In genomic region chr1:165353731-165354671, GRCh38 we compare ENCODE assay signal across 20 cellular contexts. TPM values are rescaled to one million over a fixed set of nuclear protein-coding genes. Genes with fewer than 3 reads are reported as not detected.
DNase-seq lines count a peak whose midpoint lies in the region; ATAC-seq and TF ChIP-seq lines count a peak whose summit lies in the region.
"Had no signal": no experiment of that assay in that cellular context is flagged by ENCODE, and none has a peak within 500 bp of the region (broad histone marks: within the 10 kb centered on the region; RNA-seq: fewer than 3 reads in every experiment).

No MANE protein-coding gene starts in this region.

- H3K4me1 Mint-ChIP-seq in WTC11 = peaks cover 68% of the 10 kb centered on the region

- no peaks in the 10 kb centered on the region for H3K36me3 ChIP-seq in cardiac muscle cell
- H3K36me3 ChIP-seq in iPS-20b (ENCODE audit: insufficient read depth, low read depth, low read length) = no peaks in the 10 kb centered on the region
- H3K36me3 ChIP-seq in smooth muscle cell (ENCODE audit: low read depth) = no peaks in the 10 kb centered on the region
- no peaks in the 10 kb centered on the region for H3K36me3 ChIP-seq in GM23248 (ENCODE audit: low read depth)
- H3K36me3 ChIP-seq: right atrium auricular region, thoracic aorta had no signal

- in situ Hi-C loops in GM23248 (cut with MboI) = no loop called here

- CTCF ChIA-PET in WTC11 (lab: Charles Lee) = interaction anchor here (0.9 to 7.9 kb wide), 3 partner anchors 14 to 96 kb away, joined by 3 to 137 read pairs (median 5); no protein-coding TSS in a partner anchor

- H3F3A ChIP-seq in smooth muscle cell (ENCODE audit: low read depth) (no peaks in the 10 kb centered on the region), GM23248 (ENCODE audit: insufficient read depth) (no peaks in the 10 kb centered on the region)

- H3K9me2 ChIP-seq in GM23248 (ENCODE audit: insufficient read depth) = no peaks in the 10 kb centered on the region

- H3K27ac ChIP-seq in cardiac muscle cell (no peak overlapping the region), right cardiac atrium (ENCODE audit: low read length) (no peak overlapping the region), iPS-20b (ENCODE audit: low read length) (no peak overlapping the region), smooth muscle cell (ENCODE audit: low read depth) (no peak overlapping the region), GM23248 (no peak overlapping the region)
- H3K27ac ChIP-seq: right atrium auricular region, thoracic aorta had no signal

- peaks cover 99% of the 10 kb centered on the region for H3K27me3 Mint-ChIP-seq in WTC11 (ENCODE audit: low read depth)

- H3K4me2 ChIP-seq in smooth muscle cell (peak overlapping the region; percentile 81), GM23248 (ENCODE audit: unreplicated experiment) (no peak overlapping the region)

- ATAC-seq in right cardiac atrium (no peak), WTC11 (0 out of 2 replicates have a peak, but pooled peaks have one; percentile 0)
- ATAC-seq: T-helper 17 cell had no signal

- H3K27me3 ChIP-seq in cardiac muscle cell (peaks cover 100% of the 10 kb centered on the region), right cardiac atrium (ENCODE audit: control insufficient read depth, insufficient read depth) (no peaks in the 10 kb centered on the region), iPS-20b (ENCODE audit: insufficient read depth, low read length) (peaks cover 100% of the 10 kb centered on the region), smooth muscle cell (ENCODE audit: low read depth) (peaks cover 100% of the 10 kb centered on the region), GM23248 (replicated peaks; ENCODE audit: insufficient read depth) (peaks cover 91% of the 10 kb centered on the region)

- WGBS in right cardiac atrium = 6% methylated on average over 52 of the region's 52 CpGs
- 4% methylated on average over 52 of the region's 52 CpGs for WGBS in smooth muscle cell (ENCODE audit: low lambda C conversion rate)
- WGBS in GM23248 (ENCODE audit: low coverage in 1 of 2, low lambda C conversion rate in 2 of 2, missing lambda C conversion rate in 2 of 2), 2 experiments = 26 to 31% methylated on average over 51 to 52 of the region's 52 CpGs

- TF ChIP-seq CTCF in cardiac muscle cell (IDR thresholded peaks at IDR 0.05; ENCODE audit: low read depth, low read length) (no peak), WTC11 (IDR thresholded peaks at IDR 0.05) (no peak), smooth muscle cell (IDR thresholded peaks at IDR 0.05; ENCODE audit: borderline replicate concordance, insufficient read depth, poor library complexity, severe bottlenecking) (no peak)

- H2AFZ ChIP-seq in smooth muscle cell (ENCODE audit: low read depth) = no peak overlapping the region
- no peak overlapping the region for H2AFZ ChIP-seq in GM23248

- H3K36me3 Mint-ChIP-seq in WTC11 = no peaks in the 10 kb centered on the region

- no peaks in the 10 kb centered on the region for H3K79me2 ChIP-seq in smooth muscle cell (ENCODE audit: low read depth)
- no peaks in the 10 kb centered on the region for H3K79me2 ChIP-seq in GM23248 (ENCODE audit: insufficient read depth)

- peak overlapping the region; percentile 69 for H3K4me3 Mint-ChIP-seq in WTC11

- H3K9ac ChIP-seq in iPS-20b (ENCODE audit: low read depth, low read length) = no peak overlapping the region
- no peak overlapping the region for H3K9ac ChIP-seq in smooth muscle cell (ENCODE audit: low read depth)
- no peak overlapping the region for H3K9ac ChIP-seq in GM23248

- DNase-seq in cardiac muscle cell (ENCODE audit: low read depth in 1 of 2, low spot score in 1 of 2) (peak in 1 of 2 donors; percentile 34), right cardiac atrium (no peak), WTC11 (ENCODE audit: low spot score) (peak; percentile 46), smooth muscle cell (lab: John Stamatoyannopoulos, UW; ENCODE audit: unreplicated experiment) (no peak), DMS114 treated with DMSO at 0.1 percent for 48 hours (lab: John Stamatoyannopoulos, UW; ENCODE audit: unreplicated experiment) (no peak), NCI-H1694 (lab: John Stamatoyannopoulos, UW) (no peak), GM23248 (no peak)
- DNase-seq: activated CD4-positive, CD25-positive, alpha-beta regulatory T cell treated with anti-CD3 and anti-CD28 coated beads, Interleukin-2, amount 50 U/mL, for 72 hours; Caco-2; central memory CD4-positive, alpha-beta T cell; effector CD4-positive, alpha-beta T cell; NCI-H1694 treated with DMSO at 0.1 percent for 48 hours; NCI-H446 treated with DMSO at 0.1 percent for 48 hours; stimulated activated CD4-positive, alpha-beta T cell treated with anti-CD3 and anti-CD28 coated beads, Interleukin-1b, Interleukin-23, amount 100 ng/mL, for 48 hours; T-helper 17 cell had no signal

- POLR2A ChIA-PET in WTC11 (lab: Charles Lee) = no interaction called here

- H3K4me3 ChIP-seq in cardiac muscle cell (peak overlapping the region; percentile 0), right cardiac atrium (ENCODE audit: low read length) (no peak overlapping the region), iPS-20b (ENCODE audit: low read length) (peak overlapping the region; percentile 65), smooth muscle cell (peak overlapping the region; percentile 26), GM23248 (no peak overlapping the region)
- H3K4me3 ChIP-seq: lung, right atrium auricular region, thoracic aorta had no signal

- no peak overlapping the region for H3K27ac Mint-ChIP-seq in WTC11
- H3K27ac Mint-ChIP-seq: T-helper 17 cell had no signal

- H3K9me3 ChIP-seq in cardiac muscle cell (ENCODE audit: low read depth) (no peaks in the 10 kb centered on the region), right cardiac atrium (ENCODE audit: control insufficient read depth, low read length) (no peaks in the 10 kb centered on the region), iPS-20b (ENCODE audit: insufficient read depth, low read depth, low read length) (no peaks in the 10 kb centered on the region), smooth muscle cell (replicated peaks; ENCODE audit: low read depth) (no peaks in the 10 kb centered on the region), GM23248 (ENCODE audit: low read depth) (no peaks in the 10 kb centered on the region)
- H3K9me3 ChIP-seq: Caco-2, right atrium auricular region, thoracic aorta had no signal

- no peaks in the 10 kb centered on the region for H3K9me3 Mint-ChIP-seq in WTC11

- intact Hi-C loops in right cardiac atrium (cut with DNase I) = no loop called here

- H3K4me1 ChIP-seq in cardiac muscle cell (ENCODE audit: low read depth) = peaks cover 29% of the 10 kb centered on the region
- peaks cover 10% of the 10 kb centered on the region for H3K4me1 ChIP-seq in right cardiac atrium (ENCODE audit: control insufficient read depth, insufficient read depth, low read length)
- peaks cover 12% of the 10 kb centered on the region; the same call in 1 of the 2 replicates for H3K4me1 ChIP-seq in iPS-20b (ENCODE audit: insufficient read depth, low read length)
- peaks cover 69% of the 10 kb centered on the region for H3K4me1 ChIP-seq in smooth muscle cell (ENCODE audit: low read depth)
- H3K4me1 ChIP-seq in GM23248 (ENCODE audit: insufficient read depth) = no peaks in the 10 kb centered on the region
- H3K4me1 ChIP-seq: Caco-2 had no signal

- H4K20me1 ChIP-seq in smooth muscle cell (ENCODE audit: low read depth) (no peaks in the 10 kb centered on the region), GM23248 (ENCODE audit: insufficient read depth) (no peaks in the 10 kb centered on the region)

TF ChIP-seq in WTC11, 78 proteins besides CTCF, POLR2A, EP300 and RAD21:
- TF ChIP-seq, protein P1, sequence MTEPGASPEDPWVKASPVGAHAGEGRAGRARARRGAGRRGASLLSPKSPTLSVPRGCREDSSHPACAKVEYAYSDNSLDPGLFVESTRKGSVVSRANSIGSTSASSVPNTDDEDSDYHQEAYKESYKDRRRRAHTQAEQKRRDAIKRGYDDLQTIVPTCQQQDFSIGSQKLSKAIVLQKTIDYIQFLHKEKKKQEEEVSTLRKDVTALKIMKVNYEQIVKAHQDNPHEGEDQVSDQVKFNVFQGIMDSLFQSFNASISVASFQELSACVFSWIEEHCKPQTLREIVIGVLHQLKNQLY (CRISPR knock-in tag; IDR thresholded peaks at IDR 0.05) = no peak
- no peak for TF ChIP-seq CREM (CRISPR knock-in tag; IDR thresholded peaks at IDR 0.05)
- no peak for TF ChIP-seq NR1H2 (CRISPR knock-in tag; IDR thresholded peaks at IDR 0.05)
- TF ChIP-seq TCF7 (CRISPR knock-in tag; IDR thresholded peaks at IDR 0.05; ENCODE audit: low read depth) = no peak
- TF ChIP-seq SMAD3 (CRISPR knock-in tag; IDR thresholded peaks at IDR 0.05; ENCODE audit: borderline replicate concordance) = no peak
- no peak for TF ChIP-seq EMX1 (CRISPR knock-in tag; IDR thresholded peaks at IDR 0.05)
- TF ChIP-seq NFE2L1 (CRISPR knock-in tag; IDR thresholded peaks at IDR 0.05) = no peak
- TF ChIP-seq, protein P2, sequence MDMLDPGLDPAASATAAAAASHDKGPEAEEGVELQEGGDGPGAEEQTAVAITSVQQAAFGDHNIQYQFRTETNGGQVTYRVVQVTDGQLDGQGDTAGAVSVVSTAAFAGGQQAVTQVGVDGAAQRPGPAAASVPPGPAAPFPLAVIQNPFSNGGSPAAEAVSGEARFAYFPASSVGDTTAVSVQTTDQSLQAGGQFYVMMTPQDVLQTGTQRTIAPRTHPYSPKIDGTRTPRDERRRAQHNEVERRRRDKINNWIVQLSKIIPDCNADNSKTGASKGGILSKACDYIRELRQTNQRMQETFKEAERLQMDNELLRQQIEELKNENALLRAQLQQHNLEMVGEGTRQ (CRISPR knock-in tag; IDR thresholded peaks at IDR 0.05) = peak; percentile 24; the same call in 1 of the 2 replicates
- TF ChIP-seq, protein P3, sequence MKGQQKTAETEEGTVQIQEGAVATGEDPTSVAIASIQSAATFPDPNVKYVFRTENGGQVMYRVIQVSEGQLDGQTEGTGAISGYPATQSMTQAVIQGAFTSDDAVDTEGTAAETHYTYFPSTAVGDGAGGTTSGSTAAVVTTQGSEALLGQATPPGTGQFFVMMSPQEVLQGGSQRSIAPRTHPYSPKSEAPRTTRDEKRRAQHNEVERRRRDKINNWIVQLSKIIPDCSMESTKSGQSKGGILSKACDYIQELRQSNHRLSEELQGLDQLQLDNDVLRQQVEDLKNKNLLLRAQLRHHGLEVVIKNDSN (CRISPR knock-in tag; IDR thresholded peaks at IDR 0.05) = 0 out of 2 replicates have a peak, but pooled peaks have one; percentile 40
- TF ChIP-seq ELF4 (CRISPR knock-in tag; IDR thresholded peaks at IDR 0.05; ENCODE audit: low read depth) = no peak

RNA-seq across cellular contexts. Expression of gene LMX1A, which starts 2.5 kb away (rescaled TPM):
- not detected in 2 replicates for total RNA-seq in cardiac muscle cell
- polyA plus RNA-seq in cardiac muscle cell = not detected in 2 replicates
- not detected for total RNA-seq in right cardiac atrium
- polyA plus RNA-seq in right cardiac atrium = not detected
- total RNA-seq in WTC11 (2021) = not detected in 3 replicates
- not detected in 2 replicates for total RNA-seq in smooth muscle cell
- polyA plus RNA-seq in smooth muscle cell = not detected in 2 replicates
- total RNA-seq in GM23248 (2014; rRNA removed; shearing (Covaris generic)) = not detected in 2 replicates
- polyA plus RNA-seq in GM23248 (2016; fragmentation: Nextera tagmentation; extraction: Ambion mirVana) = not detected in 2 replicates
- total RNA-seq: Caco-2, HT-29, lung, right atrium auricular region, T-helper 17 cell had no signal

Comparison
In these comparisons a context has a peak if more than half of its experiments do, and no peak if none do; other contexts are left out.
1. H3K4me3 ChIP-seq: peak in cardiac muscle cell (single experiment), iPS-20b (single experiment) and smooth muscle cell (single experiment); none in right cardiac atrium (single experiment) and GM23248 (single experiment).